ENCODE assay signal across 1 cellular context in the genomic region with DNA sequence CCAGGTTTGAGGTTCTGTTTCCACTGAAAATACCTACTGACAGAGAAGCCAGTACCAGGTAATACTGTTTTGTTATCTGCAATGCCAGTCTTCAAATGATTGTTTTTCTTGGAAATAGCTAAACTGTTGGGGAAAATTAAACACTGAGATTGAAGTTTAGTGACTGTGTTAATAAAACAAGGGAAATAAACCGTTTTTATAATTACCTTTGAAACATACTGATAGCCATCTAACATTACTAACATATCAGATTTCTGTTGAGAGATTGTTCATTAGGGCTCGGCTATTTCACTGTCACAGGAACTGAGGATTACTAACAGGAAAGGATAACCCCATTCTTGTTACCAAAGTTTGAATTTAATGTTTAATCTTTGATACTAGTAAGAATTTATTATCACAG.
TF ChIP-seq lines count a peak whose summit lies in the region.

No MANE protein-coding gene starts in this region.

TF ChIP-seq in IMR-90, 13 proteins besides CTCF, POLR2A, EP300 and RAD21:
- TF ChIP-seq BHLHE40 (IDR thresholded peaks at IDR 0.05; ENCODE audit: low read depth, low read length), result no peak
- TF ChIP-seq, protein P1, sequence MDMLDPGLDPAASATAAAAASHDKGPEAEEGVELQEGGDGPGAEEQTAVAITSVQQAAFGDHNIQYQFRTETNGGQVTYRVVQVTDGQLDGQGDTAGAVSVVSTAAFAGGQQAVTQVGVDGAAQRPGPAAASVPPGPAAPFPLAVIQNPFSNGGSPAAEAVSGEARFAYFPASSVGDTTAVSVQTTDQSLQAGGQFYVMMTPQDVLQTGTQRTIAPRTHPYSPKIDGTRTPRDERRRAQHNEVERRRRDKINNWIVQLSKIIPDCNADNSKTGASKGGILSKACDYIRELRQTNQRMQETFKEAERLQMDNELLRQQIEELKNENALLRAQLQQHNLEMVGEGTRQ (IDR thresholded peaks at IDR 0.05; ENCODE audit: low read depth, low read length), result no peak
